8 cellular contexts compared by ENCODE assay signal in the genomic region with DNA sequence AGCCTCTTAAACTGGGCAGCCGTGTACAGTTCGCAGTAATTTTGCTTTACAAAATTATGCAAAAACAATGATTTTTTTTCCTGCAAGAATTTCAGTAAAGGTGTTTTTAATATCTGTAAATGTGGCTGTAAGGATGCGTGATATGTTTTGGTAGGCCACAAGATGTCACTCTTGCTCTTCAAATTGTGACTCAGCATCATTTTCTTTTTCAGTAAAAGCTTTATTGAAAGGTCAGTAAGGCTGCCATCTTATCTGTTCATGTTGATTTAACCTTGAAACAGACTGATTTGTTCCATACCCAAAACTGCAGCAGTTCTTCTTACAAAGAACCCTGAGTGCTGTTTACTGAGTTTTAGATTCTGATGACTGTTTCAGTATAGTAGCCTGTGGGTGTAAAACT.
DNase-seq lines count a peak whose midpoint lies in the region; FAIRE-seq and TF ChIP-seq lines count a peak whose summit lies in the region.

No MANE protein-coding gene starts in this region.

- TF ChIP-seq CTCF in D721Med (IDR thresholded peaks at IDR 0.05; ENCODE audit: insufficient read depth, missing control alignments) = peak; percentile 37
- TF ChIP-seq CTCF in choroid plexus epithelial cell (conservative IDR thresholded peaks at IDR 0.05; ENCODE audit: low read depth, low read length) = peak; percentile 44

- no peak overlapping the region for H3K4me3 Mint-ChIP-seq in T-helper 2 cell treated with Interferon-gamma antibody and Interleukin-4, amounts not matched to agents 5 μg/mL and 100 μg/mL, for 36 hours

- H3K27ac Mint-ChIP-seq in T-helper 2 cell treated with Interferon-gamma antibody and Interleukin-4, amounts not matched to agents 5 μg/mL and 100 μg/mL, for 36 hours = no peak overlapping the region

- peaks cover 3% of the 10 kb centered on the region for H3K4me1 Mint-ChIP-seq in T-helper 2 cell treated with Interferon-gamma antibody and Interleukin-4, amounts not matched to agents 5 μg/mL and 100 μg/mL, for 36 hours (ENCODE audit: low read depth)

- H3K4me3 ChIP-seq in choroid plexus epithelial cell (ENCODE audit: low read depth, low read length) = no peak overlapping the region

- H3K36me3 Mint-ChIP-seq in T-helper 2 cell treated with Interferon-gamma antibody and Interleukin-4, amounts not matched to agents 5 μg/mL and 100 μg/mL, for 36 hours (ENCODE audit: low read depth) = peaks cover 21% of the 10 kb centered on the region

- DNase-seq in D721Med (ENCODE audit: insufficient read length, low spot score) (no peak), GM19239 (ENCODE audit: insufficient read length, low spot score) (peak; percentile 4), NCI-H748 treated with DMSO at 0.1 percent for 48 hours (lab: John Stamatoyannopoulos, UW) (peak; percentile 2), choroid plexus epithelial cell (ENCODE audit: low read depth) (peak; percentile 71), midbrain (lab: John Stamatoyannopoulos, UW) (peak; percentile 45), NCI-H226 (no peak), NCI-H526 treated with DMSO at 0.1 percent for 48 hours (lab: John Stamatoyannopoulos, UW) (no peak)
- DNase-seq in T-helper 2 cell treated with Interferon-gamma antibody and Interleukin-4, amounts not matched to agents 5 μg/mL and 100 μg/mL, for 36 hours (ENCODE audit: low spot score) = no peak

- FAIRE-seq in D721Med (lab: Jason Lieb, UNC) (peak; percentile 96), GM19239 (lab: Jason Lieb, UNC) (peak; percentile 72)

- no peaks in the 10 kb centered on the region for H3K27me3 Mint-ChIP-seq in T-helper 2 cell treated with Interferon-gamma antibody and Interleukin-4, amounts not matched to agents 5 μg/mL and 100 μg/mL, for 36 hours (ENCODE audit: low read depth)

- no peaks in the 10 kb centered on the region for H3K9me3 Mint-ChIP-seq in T-helper 2 cell treated with Interferon-gamma antibody and Interleukin-4, amounts not matched to agents 5 μg/mL and 100 μg/mL, for 36 hours

Comparison
In these comparisons a context has a peak if more than half of its experiments do, and no peak if none do; other contexts are left out.
1. DNase-seq: peak in GM19239 (single experiment), NCI-H748 treated with DMSO at 0.1 percent for 48 hours (single experiment), choroid plexus epithelial cell (single experiment) and midbrain (single experiment); none in D721Med (single experiment), T-helper 2 cell treated with Interferon-gamma antibody and Interleukin-4, amounts not matched to agents 5 μg/mL and 100 μg/mL, for 36 hours (single experiment), NCI-H226 (single experiment) and NCI-H526 treated with DMSO at 0.1 percent for 48 hours (single experiment).